Comparison of ENCODE assay signal across 8 cellular contexts in the genomic region with DNA sequence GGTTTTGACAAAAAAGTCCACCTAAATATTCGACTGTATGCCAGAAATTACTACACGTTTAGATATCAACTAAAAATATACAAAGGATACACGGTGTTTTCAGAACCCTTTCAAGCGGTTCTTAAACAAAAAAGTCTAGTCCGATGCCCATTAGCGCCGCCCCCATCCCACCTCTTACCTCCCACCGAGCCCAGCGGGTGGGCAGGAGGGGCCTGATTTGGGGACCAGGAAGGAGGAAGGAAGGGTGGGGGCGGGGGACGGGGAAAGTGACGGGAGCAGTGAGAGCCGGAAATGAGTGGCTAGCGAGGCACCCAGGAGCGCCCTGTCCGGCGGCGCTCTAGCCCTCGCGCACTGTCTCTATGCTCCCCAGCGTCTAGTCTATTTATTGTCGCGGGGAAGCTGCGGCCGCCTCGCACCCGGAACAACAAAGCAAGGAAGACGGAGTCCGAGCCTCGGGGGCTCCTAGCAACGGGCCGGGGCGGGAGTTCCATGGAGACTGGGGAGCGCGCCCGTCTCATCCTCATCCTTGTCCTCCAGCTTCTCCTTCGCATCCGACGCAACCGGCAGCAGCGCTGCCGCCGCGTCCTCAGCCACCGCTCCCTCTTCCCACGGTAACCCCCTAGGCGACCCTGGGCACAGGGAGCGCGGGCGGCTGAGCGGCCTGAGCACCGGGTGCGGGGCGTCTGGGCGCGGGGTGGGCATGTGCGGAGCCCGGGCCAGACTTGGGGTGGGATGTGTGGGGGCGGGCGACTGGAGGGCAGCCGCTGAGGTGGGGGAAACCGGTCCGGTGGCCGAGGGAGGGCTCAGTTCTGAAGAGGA. TPM values are rescaled to one million over a fixed set of nuclear protein-coding genes. Genes with fewer than 3 reads are reported as not detected.
DNase-seq lines count a peak whose midpoint lies in the region; TF ChIP-seq lines count a peak whose summit lies in the region.

Gene TBPL1 (plus strand): TSS at position 410 of the 819 bp plus-strand sequence. CDS start 26,902 bp downstream, outside the sequence.

- POLR2A ChIA-PET in activated CD8-positive, alpha-beta memory T cell treated with anti-CD3 and anti-CD28 coated beads for 36 hours (lab: Charles Lee) = interaction anchor here (0.5 to 0.6 kb wide), 2 partner anchors 14 to 1139 kb away, joined by 3 read pairs; partner anchors contain the start of gene RPS12

- no peaks in the 10 kb centered on the region for H3K27me3 ChIP-seq in effector memory CD4-positive, alpha-beta T cell (replicated peaks; ENCODE audit: control insufficient read depth, insufficient read depth, low read length, poor library complexity, severe bottlenecking)

- peak within 1 kb of the TSS; percentile 73 for H3K27ac ChIP-seq in effector memory CD4-positive, alpha-beta T cell (ENCODE audit: insufficient read depth, low read length, poor library complexity, severe bottlenecking)

- H3K36me3 ChIP-seq in effector memory CD4-positive, alpha-beta T cell (ENCODE audit: control insufficient read depth, insufficient read depth, low read length) = no peaks in the 10 kb centered on the region

- H3K4me3 ChIP-seq in effector memory CD4-positive, alpha-beta T cell (ENCODE audit: insufficient read depth, low read depth, low read length, poor library complexity, severe bottlenecking) = peak within 1 kb of the TSS; percentile 92

- no peak for TF ChIP-seq CTCF in GM20000 (IDR thresholded peaks at IDR 0.05; ENCODE audit: extremely low read depth, missing control alignments)

- DNase-seq in COLO829 (ENCODE audit: low spot score) (peak; percentile 70), GM20000 (ENCODE audit: low spot score) (peak; percentile 94), HS-5 (ENCODE audit: low read depth) (peak; percentile 77), NK-92 (lab: John Stamatoyannopoulos, UW; ENCODE audit: unreplicated experiment) (peak; percentile 62), medulla oblongata (ENCODE audit: extremely low spot score) (peak; percentile 98)
- peak; percentile 78 to 85 (median 84) for DNase-seq in effector memory CD4-positive, alpha-beta T cell
- DNase-seq in stimulated activated CD4-positive, alpha-beta T cell treated with anti-CD3 and anti-CD28 coated beads, TNF-alpha, amount 100 ng/mL, for 48 hours (ENCODE audit: low read depth in 3 of 3) = peak; percentile 72 to 88 (median 83)

- CTCF ChIA-PET in activated CD8-positive, alpha-beta memory T cell treated with anti-CD3 and anti-CD28 coated beads for 36 hours (lab: Charles Lee) = interaction anchor here (0.8 to 2.4 kb wide), 3 partner anchors 14 to 144 kb away, joined by 3 to 12 read pairs (median 4); no protein-coding TSS in a partner anchor

- peaks cover 3% of the 10 kb centered on the region for H3K4me1 ChIP-seq in effector memory CD4-positive, alpha-beta T cell (ENCODE audit: control insufficient read depth, insufficient read depth, low read length, poor library complexity, severe bottlenecking)

- no peaks in the 10 kb centered on the region for H3K9me3 ChIP-seq in effector memory CD4-positive, alpha-beta T cell (ENCODE audit: control insufficient read depth, low read length)

RNA-seq across cellular contexts. Expression of gene TBPL1, which starts in this region (rescaled TPM):
- 10 to 100 TPM; 50.9 to 52.2 TPM for total RNA-seq in activated CD8-positive, alpha-beta memory T cell treated with anti-CD3 and anti-CD28 coated beads for 36 hours

Comparison
In these comparisons a context has a peak if more than half of its experiments do, and no peak if none do; other contexts are left out.
1. Peak in every context shown above with its lines: DNase-seq, H3K4me3 ChIP-seq and H3K27ac ChIP-seq.